Comparison of ENCODE assay signal across 29 cellular contexts in the genomic region with DNA sequence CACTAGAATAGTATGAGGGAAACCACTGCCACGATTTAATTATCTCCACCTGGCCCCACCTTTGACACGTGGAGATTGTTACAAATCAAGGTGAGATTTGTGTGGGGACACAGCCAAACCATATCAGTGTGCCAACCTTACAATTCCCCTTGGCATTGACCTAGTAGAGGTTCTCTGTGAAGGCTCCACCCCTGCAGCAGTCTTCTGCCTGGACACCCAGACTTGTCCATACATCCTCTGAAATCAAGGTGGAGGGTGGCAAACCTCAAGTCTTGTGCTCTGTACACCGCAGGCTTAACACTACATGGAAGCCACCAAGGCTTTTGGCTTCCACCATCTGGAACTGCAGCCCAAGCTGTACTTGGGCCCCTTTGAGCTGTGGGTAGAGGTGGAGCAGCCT.
"Had no signal": no experiment of that assay in that cellular context is flagged by ENCODE, and none has a peak within 500 bp of the region (broad histone marks: within the 10 kb centered on the region; RNA-seq: fewer than 3 reads in every experiment).

No MANE protein-coding gene starts in this region.

- H3K27me3 ChIP-seq: ascending aorta, cardiac muscle cell had no signal

- H3K36me3 ChIP-seq: ascending aorta, cardiac muscle cell had no signal

- DNase-seq: activated B cell treated with CpG ODN at 0.5 μM for 24 hours; activated CD4-positive, alpha-beta memory T cell treated with anti-CD3 and anti-CD28 coated beads for 36 hours; activated CD4-positive, alpha-beta T cell treated with anti-CD3 and anti-CD28 coated beads for 4 hours; activated CD4-positive, alpha-beta T cell treated with anti-CD3 and anti-CD28 coated beads, Interleukin-2, amount 10 ng/mL, durations not matched to agents 24 days and 14 days; activated CD4-positive, alpha-beta T cell treated with anti-CD3 and anti-CD28 coated beads, Interleukin-2, amount 50 U/mL, for 1 hour; activated CD4-positive, alpha-beta T cell treated with anti-CD3 and anti-CD28 coated beads, Interleukin-2, amount 50 U/mL, for 4 hours; activated CD4-positive, CD25-positive, alpha-beta regulatory T cell treated with anti-CD3 and anti-CD28 coated beads, Interleukin-2, amount 50 U/mL, for 72 hours; activated CD8-positive, alpha-beta memory T cell treated with anti-CD3 and anti-CD28 coated beads, Interleukin-2, amount 50 U/mL, for 48 hours; activated CD8-positive, alpha-beta T cell treated with anti-CD3 and anti-CD28 coated beads for 36 hours; activated effector memory CD4-positive, alpha-beta T cell treated with Interleukin-2 at 50 U/mL for 16 hours; activated gamma-delta T cell; activated naive CD4-positive, alpha-beta T cell treated with anti-CD3 and anti-CD28 coated beads, Interleukin-2, amount 10 ng/mL, durations not matched to agents 7 days and 5 days; activated naive CD4-positive, alpha-beta T cell treated with Interleukin-2 at 50 U/mL for 16 hours; activated naive CD8-positive, alpha-beta T cell treated with anti-CD3 and anti-CD28 coated beads, Interleukin-2, amount 10 ng/mL, durations not matched to agents 7 days and 5 days; activated naive CD8-positive, alpha-beta T cell treated with anti-CD3 and anti-CD28 coated beads, Interleukin-2, amount 50 U/mL, for 24 hours; activated T-cell treated with anti-CD3 and anti-CD28 coated beads, Interleukin-2, amount 50 U/mL, for 24 hours; activated T-cell treated with anti-CD3 and anti-CD28 coated beads, Interleukin-2, amount 50 U/mL, for 48 hours; amygdala; anterior cingulate cortex; caudate nucleus; cerebellar nuclear complex; T-helper 1 cell; T-helper 2 cell; T-helper 9 cell had no signal

- H3K4me1 ChIP-seq: ascending aorta had no signal

- H3K4me3 ChIP-seq: ascending aorta, cardiac muscle cell had no signal

- FAIRE-seq: bronchial epithelial cell, TTC549 had no signal

- ATAC-seq: activated CD8-positive, alpha-beta T cell treated with anti-CD3 and anti-CD28 coated beads for 36 hours; activated naive CD8-positive, alpha-beta T cell treated with anti-CD3 and anti-CD28 coated beads, Interleukin-2, amount 50 U/mL, for 24 hours had no signal

- H3K27ac ChIP-seq: ascending aorta, cardiac muscle cell, VCaP had no signal
